ENCODE assay signal across 25 cellular contexts in genomic region chr11:34198523-34198922, GRCh38.
DNase-seq lines count a peak whose midpoint lies in the region; ATAC-seq and TF ChIP-seq lines count a peak whose summit lies in the region.
"Had no signal": no experiment of that assay in that cellular context is flagged by ENCODE, and none has a peak within 500 bp of the region (broad histone marks: within the 10 kb centered on the region; RNA-seq: fewer than 3 reads in every experiment).

No MANE protein-coding gene starts in this region.

- no peaks in the 10 kb centered on the region for H3K9me2 ChIP-seq in Loucy (replicated peaks; ENCODE audit: low read depth, low read length)

- H3K27me3 Mint-ChIP-seq in activated CD4-positive, alpha-beta T cell treated with anti-CD3 and anti-CD28 coated beads, Interleukin-2, amount 10 ng/mL, durations not matched to agents 7 days and 5 days: no peaks in the 10 kb centered on the region
- H3K27me3 Mint-ChIP-seq in activated naive CD8-positive, alpha-beta T cell treated with anti-CD3 and anti-CD28 coated beads, Interleukin-2, amount 10 ng/mL, durations not matched to agents 7 days and 5 days: no peaks in the 10 kb centered on the region
- H3K27me3 Mint-ChIP-seq: naive B cell had no signal

- H3K36me3 Mint-ChIP-seq in activated CD4-positive, alpha-beta T cell treated with anti-CD3 and anti-CD28 coated beads, Interleukin-2, amount 10 ng/mL, durations not matched to agents 7 days and 5 days (ENCODE audit: low read depth): no peaks in the 10 kb centered on the region
- H3K36me3 Mint-ChIP-seq in activated naive CD8-positive, alpha-beta T cell treated with anti-CD3 and anti-CD28 coated beads, Interleukin-2, amount 10 ng/mL, durations not matched to agents 7 days and 5 days: no peaks in the 10 kb centered on the region
- peaks cover 6% of the 10 kb centered on the region for H3K36me3 Mint-ChIP-seq in stimulated activated effector memory CD8-positive, alpha-beta T cell treated with anti-CD3 and anti-CD28 coated beads, Interleukin-12 subunit alpha, Interleukin-12 subunit beta, amount 100 ng/mL, for 72 hours
- H3K36me3 Mint-ChIP-seq: naive B cell had no signal

- TF ChIP-seq CTCF in Loucy (conservative IDR thresholded peaks at IDR 0.05; ENCODE audit: low read length): no peak

- H3K9ac ChIP-seq in Loucy (ENCODE audit: low read depth, low read length, poor library complexity, severe bottlenecking): no peak overlapping the region

- no peak overlapping the region for H3K27ac Mint-ChIP-seq in activated CD4-positive, alpha-beta T cell treated with anti-CD3 and anti-CD28 coated beads, Interleukin-2, amount 10 ng/mL, durations not matched to agents 7 days and 5 days
- no peak overlapping the region for H3K27ac Mint-ChIP-seq in activated naive CD8-positive, alpha-beta T cell treated with anti-CD3 and anti-CD28 coated beads, Interleukin-2, amount 10 ng/mL, durations not matched to agents 7 days and 5 days
- peak overlapping the region; percentile 1 for H3K27ac Mint-ChIP-seq in stimulated activated effector memory CD8-positive, alpha-beta T cell treated with anti-CD3 and anti-CD28 coated beads, Interleukin-12 subunit alpha, Interleukin-12 subunit beta, amount 100 ng/mL, for 72 hours
- H3K27ac Mint-ChIP-seq: naive B cell had no signal

- peak overlapping the region; percentile 41 for H3K4me2 ChIP-seq in Loucy (ENCODE audit: low read depth, low read length, poor library complexity, severe bottlenecking)

- H2AFZ ChIP-seq in Loucy (ENCODE audit: low read length): no peak overlapping the region

- no peaks in the 10 kb centered on the region for H3K9me3 ChIP-seq in Loucy (ENCODE audit: insufficient read depth, low read depth, low read length)
- H3K9me3 ChIP-seq: esophagus muscularis mucosa, pancreas, Peyer's patch, right lobe of liver, suprapubic skin, vagina had no signal

- DNase-seq in activated CD4-positive, alpha-beta T cell treated with anti-CD3 and anti-CD28 coated beads, Interleukin-2, amount 10 ng/mL, durations not matched to agents 7 days and 5 days: peak; percentile 9
- no peak for DNase-seq in activated CD4-positive, alpha-beta T cell treated with anti-CD3 and anti-CD28 coated beads, Interleukin-2, amount 50 U/mL, for 1 hour
- DNase-seq in activated naive CD8-positive, alpha-beta T cell treated with anti-CD3 and anti-CD28 coated beads, Interleukin-2, amount 10 ng/mL, durations not matched to agents 7 days and 5 days: no peak
- DNase-seq in stimulated activated effector memory CD8-positive, alpha-beta T cell treated with anti-CD3 and anti-CD28 coated beads, Interleukin-12 subunit alpha, Interleukin-12 subunit beta, amount 100 ng/mL, for 72 hours (ENCODE audit: low spot score in 2 of 2): no peak
- DNase-seq in NCI-H2227 treated with DMSO at 0.1 percent for 48 hours (lab: John Stamatoyannopoulos, UW) (no peak), NCI-H526 treated with DMSO at 0.1 percent for 48 hours (lab: John Stamatoyannopoulos, UW) (no peak)
- DNase-seq: activated CD4-positive, CD25-positive, alpha-beta regulatory T cell treated with anti-CD3 and anti-CD28 coated beads, Interleukin-2, amount 50 U/mL, for 72 hours; activated naive CD4-positive, alpha-beta T cell; DMS 273 treated with DMSO at 0.1 percent for 48 hours; effector CD4-positive, alpha-beta T cell; mesendoderm; MV-4-11; naive B cell; NCI-H187 treated with DMSO at 0.1 percent for 48 hours; pancreas; Peyer's patch; right lobe of liver had no signal

- no peak overlapping the region for H3K4me3 Mint-ChIP-seq in activated CD4-positive, alpha-beta T cell treated with anti-CD3 and anti-CD28 coated beads, Interleukin-2, amount 10 ng/mL, durations not matched to agents 7 days and 5 days
- H3K4me3 Mint-ChIP-seq in activated naive CD8-positive, alpha-beta T cell treated with anti-CD3 and anti-CD28 coated beads, Interleukin-2, amount 10 ng/mL, durations not matched to agents 7 days and 5 days: peak overlapping the region; percentile 30
- no peak overlapping the region for H3K4me3 Mint-ChIP-seq in stimulated activated effector memory CD8-positive, alpha-beta T cell treated with anti-CD3 and anti-CD28 coated beads, Interleukin-12 subunit alpha, Interleukin-12 subunit beta, amount 100 ng/mL, for 72 hours
- H3K4me3 Mint-ChIP-seq: CD14-positive monocyte had no signal

- H3K4me1 ChIP-seq in Loucy (ENCODE audit: insufficient read depth, low read length, poor library complexity, severe bottlenecking): peaks cover 44% of the 10 kb centered on the region
- H3K4me1 ChIP-seq: pancreas, right lobe of liver had no signal

- CTCF ChIA-PET in activated CD4-positive, alpha-beta T cell treated with anti-CD3 and anti-CD28 coated beads, Interleukin-2, amount 10 ng/mL, durations not matched to agents 7 days and 5 days (lab: Charles Lee): interaction anchor here (0.6 to 1.1 kb wide), 2 partner anchors 24 to 1778 kb away, joined by 3 to 5 read pairs; no protein-coding TSS in a partner anchor

- H3F3A ChIP-seq in Loucy (ENCODE audit: low read depth): no peaks in the 10 kb centered on the region

- no peaks in the 10 kb centered on the region for H3K79me2 ChIP-seq in Loucy (ENCODE audit: insufficient read depth, low read length)

- H3K27me3 ChIP-seq in Loucy (ENCODE audit: insufficient read depth, low read length, poor library complexity, severe bottlenecking): no peaks in the 10 kb centered on the region
- H3K27me3 ChIP-seq: esophagus muscularis mucosa, pancreas, Peyer's patch, right lobe of liver, suprapubic skin, vagina had no signal

- peak; percentile 80 for ATAC-seq in activated naive CD8-positive, alpha-beta T cell treated with anti-CD3 and anti-CD28 coated beads, Interleukin-2, amount 10 ng/mL, durations not matched to agents 7 days and 5 days (ENCODE audit: low read depth)
- peak; percentile 83 for ATAC-seq in stimulated activated effector memory CD8-positive, alpha-beta T cell treated with anti-CD3 and anti-CD28 coated beads, Interleukin-12 subunit alpha, Interleukin-12 subunit beta, amount 100 ng/mL, for 72 hours
- ATAC-seq in HG03378 (IDR thresholded peaks at IDR 0.05; ENCODE audit: unreplicated experiment): no peak
- ATAC-seq: K562, pancreas had no signal

- no peaks in the 10 kb centered on the region for H4K20me1 ChIP-seq in Loucy (ENCODE audit: insufficient read depth, low read length, poor library complexity, severe bottlenecking)

- POLR2A ChIA-PET in activated CD4-positive, alpha-beta T cell treated with anti-CD3 and anti-CD28 coated beads, Interleukin-2, amount 10 ng/mL, durations not matched to agents 7 days and 5 days (lab: Charles Lee): interaction anchor here (0.6 kb wide), 1 partner anchor 36 kb away, joined by 3 read pairs; no protein-coding TSS in a partner anchor
- POLR2A ChIA-PET in activated naive CD8-positive, alpha-beta T cell treated with anti-CD3 and anti-CD28 coated beads, Interleukin-2, amount 10 ng/mL, durations not matched to agents 7 days and 5 days (lab: Charles Lee): no interaction called here

- no peaks in the 10 kb centered on the region for H3K36me3 ChIP-seq in Loucy (ENCODE audit: insufficient read depth, low read length)
- H3K36me3 ChIP-seq: pancreas, Peyer's patch, suprapubic skin, vagina had no signal

- no peaks in the 10 kb centered on the region for H3K9me3 Mint-ChIP-seq in activated CD4-positive, alpha-beta T cell treated with anti-CD3 and anti-CD28 coated beads, Interleukin-2, amount 10 ng/mL, durations not matched to agents 7 days and 5 days
- H3K9me3 Mint-ChIP-seq in activated naive CD8-positive, alpha-beta T cell treated with anti-CD3 and anti-CD28 coated beads, Interleukin-2, amount 10 ng/mL, durations not matched to agents 7 days and 5 days: no peaks in the 10 kb centered on the region
- no peaks in the 10 kb centered on the region for H3K9me3 Mint-ChIP-seq in stimulated activated effector memory CD8-positive, alpha-beta T cell treated with anti-CD3 and anti-CD28 coated beads, Interleukin-12 subunit alpha, Interleukin-12 subunit beta, amount 100 ng/mL, for 72 hours
- H3K9me3 Mint-ChIP-seq: CD14-positive monocyte, naive B cell had no signal

- H3K4me3 ChIP-seq in Loucy (ENCODE audit: low read length, poor library complexity, severe bottlenecking): no peak overlapping the region
- H3K4me3 ChIP-seq: esophagus muscularis mucosa, K562, pancreas, Peyer's patch, right lobe of liver, SK-N-MC, suprapubic skin, vagina had no signal

- H3K4me1 Mint-ChIP-seq in activated CD4-positive, alpha-beta T cell treated with anti-CD3 and anti-CD28 coated beads, Interleukin-2, amount 10 ng/mL, durations not matched to agents 7 days and 5 days: peaks cover 29% of the 10 kb centered on the region
- peaks cover 34% of the 10 kb centered on the region for H3K4me1 Mint-ChIP-seq in activated naive CD8-positive, alpha-beta T cell treated with anti-CD3 and anti-CD28 coated beads, Interleukin-2, amount 10 ng/mL, durations not matched to agents 7 days and 5 days
- H3K4me1 Mint-ChIP-seq in stimulated activated effector memory CD8-positive, alpha-beta T cell treated with anti-CD3 and anti-CD28 coated beads, Interleukin-12 subunit alpha, Interleukin-12 subunit beta, amount 100 ng/mL, for 72 hours: peaks cover 32% of the 10 kb centered on the region
